Comparison of ENCODE assay signal across 19 cellular contexts in the genomic region with DNA sequence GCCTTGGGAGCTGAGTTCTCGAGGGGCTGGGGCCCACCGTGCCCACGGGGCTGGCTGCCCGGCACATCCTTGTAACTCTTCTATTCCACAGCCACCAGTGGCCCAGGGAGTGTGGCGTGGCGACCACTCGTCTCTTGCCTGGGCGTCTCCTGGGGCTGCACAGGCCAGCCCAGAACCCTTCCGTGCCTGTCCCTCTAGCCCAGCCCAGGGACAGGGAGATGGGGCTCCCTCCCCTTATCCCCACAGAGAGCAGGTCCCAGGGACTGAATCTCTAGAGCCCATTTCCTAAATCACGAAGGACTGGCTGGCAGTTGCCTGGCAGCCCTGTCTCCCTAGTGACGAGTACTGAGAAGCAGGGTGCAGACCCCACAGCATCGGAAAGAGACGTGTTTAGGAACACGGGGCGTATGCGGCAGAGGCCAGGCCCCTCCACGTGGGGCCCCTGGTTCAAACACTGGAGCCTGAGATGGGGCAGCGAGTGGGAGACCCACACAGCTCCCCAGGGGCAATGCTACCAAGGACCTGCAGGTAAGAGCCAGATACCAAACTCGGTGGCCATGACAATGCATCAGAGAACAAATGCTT. TPM values are rescaled to one million over a fixed set of nuclear protein-coding genes. Genes with fewer than 3 reads are reported as not detected.
DNase-seq lines count a peak whose midpoint lies in the region; ATAC-seq and TF ChIP-seq lines count a peak whose summit lies in the region.
"Had no signal": no experiment of that assay in that cellular context is flagged by ENCODE, and none has a peak within 500 bp of the region (broad histone marks: within the 10 kb centered on the region; RNA-seq: fewer than 3 reads in every experiment).

No MANE protein-coding gene starts in this region.

- no peak overlapping the region for H3K56ac ChIP-seq in mesendoderm (ENCODE audit: low read length)

- no peak overlapping the region for H2BK5ac ChIP-seq in mesendoderm (ENCODE audit: low read length)

- no peaks in the 10 kb centered on the region for H3K27me3 ChIP-seq in uterus
- H3K27me3 ChIP-seq in mesendoderm (ENCODE audit: insufficient read depth, low read length, poor library complexity), result no peaks in the 10 kb centered on the region
- no peaks in the 10 kb centered on the region for H3K27me3 ChIP-seq in body of pancreas
- H3K27me3 ChIP-seq: pancreas had no signal

- WGBS in mesendoderm (ENCODE audit: extremely low coverage, insufficient coverage, low lambda C conversion rate), result no CpG with 5 or more reads among the region's 19 CpGs
- 65 to 73% methylated on average over 6 to 19 of the region's 19 CpGs for WGBS in body of pancreas, 2 donors

- no peak overlapping the region for H3K18ac ChIP-seq in mesendoderm (ENCODE audit: low read length)

- no peak overlapping the region for H3K4ac ChIP-seq in mesendoderm (ENCODE audit: low read depth, low read length)

- no peak overlapping the region for H3K9ac ChIP-seq in mesendoderm (ENCODE audit: low read length)
- H3K9ac ChIP-seq: GM23248 had no signal

- no peak overlapping the region for H4K5ac ChIP-seq in mesendoderm (ENCODE audit: low read length)

- H3K9me3 ChIP-seq in uterus (no peaks in the 10 kb centered on the region), body of pancreas (no peaks in the 10 kb centered on the region)
- H3K9me3 ChIP-seq: pancreas had no signal

- H3K4me1 ChIP-seq in uterus (peaks cover 0 to 5% of the 10 kb centered on the region in 2 donors), mesendoderm (ENCODE audit: control insufficient read depth, low read depth, low read length) (no peaks in the 10 kb centered on the region), body of pancreas (no peaks in the 10 kb centered on the region)
- H3K4me1 ChIP-seq: pancreas had no signal

- intact Hi-C loops in natural killer cell (cut with micrococcal nuclease), result no loop called here
- intact Hi-C loops in left ventricle myocardium superior (cut with micrococcal nuclease), result loop anchor here (10.0 kb wide), 1 partner anchor 253 kb away; no protein-coding TSS in a partner anchor
- intact Hi-C loops in uterus (cut with DNase I; ENCODE audit: low total_unique reads), result no loop called here
- intact Hi-C loops in body of pancreas (cut with DNase I), result no loop called here

- H2AK5ac ChIP-seq in mesendoderm (ENCODE audit: low read length), result no peak overlapping the region

- no peak overlapping the region for H2BK120ac ChIP-seq in mesendoderm (ENCODE audit: low read depth, low read length)

- TF ChIP-seq CTCF in natural killer cell (IDR thresholded peaks at IDR 0.05), result no peak
- TF ChIP-seq CTCF in osteocyte (IDR thresholded peaks at IDR 0.05), result no peak
- no peak for TF ChIP-seq CTCF in uterus (IDR thresholded peaks at IDR 0.05)
- no peak for TF ChIP-seq CTCF in body of pancreas (IDR thresholded peaks at IDR 0.05)

- H3K23ac ChIP-seq in mesendoderm (ENCODE audit: low read length), result no peak overlapping the region

- no peak overlapping the region for H3K4me3 Mint-ChIP-seq in natural killer cell treated with Interleukin-12 subunit alpha and Interleukin-12 subunit beta and Interleukin-15 and Interleukin-18, amount 100 ng/mL, for 72 hours
- H3K4me3 Mint-ChIP-seq in natural killer cell (no peak overlapping the region), osteocyte (ENCODE audit: unreplicated experiment) (no peak overlapping the region)
- H3K4me3 Mint-ChIP-seq: CD8-positive, alpha-beta T cell had no signal

- H4K8ac ChIP-seq in mesendoderm (ENCODE audit: low read depth, low read length), result no peak overlapping the region

- H3K36me3 ChIP-seq in uterus (no peaks in the 10 kb centered on the region), mesendoderm (ENCODE audit: control insufficient read depth, insufficient read depth, low read length) (no peaks in the 10 kb centered on the region), body of pancreas (replicated peaks in 1 of 2; ENCODE audit: insufficient read depth in 1 of 2, low read depth in 2 of 2) (no peaks in the 10 kb centered on the region)
- H3K36me3 ChIP-seq: pancreas had no signal

- H3K79me2 ChIP-seq in mesendoderm (ENCODE audit: control insufficient read depth, insufficient read depth, low read length), result no peaks in the 10 kb centered on the region

- H2BK15ac ChIP-seq in mesendoderm (replicated peaks; ENCODE audit: low read depth), result no peak overlapping the region

- ATAC-seq in natural killer cell treated with Interleukin-12 subunit alpha and Interleukin-12 subunit beta and Interleukin-15 and Interleukin-18, amount 100 ng/mL, for 72 hours, result no peak
- ATAC-seq in natural killer cell (no peak), left ventricle myocardium superior (no peak), body of pancreas (no peak)
- ATAC-seq: CD8-positive, alpha-beta T cell; PC-3 had no signal

- H3K36me3 Mint-ChIP-seq in natural killer cell treated with Interleukin-12 subunit alpha and Interleukin-12 subunit beta and Interleukin-15 and Interleukin-18, amount 100 ng/mL, for 72 hours, result peaks cover 5% of the 10 kb centered on the region
- H3K36me3 Mint-ChIP-seq in natural killer cell (no peaks in the 10 kb centered on the region), osteocyte (ENCODE audit: unreplicated experiment) (peaks cover 5% of the 10 kb centered on the region)

- peaks cover 9 to 11% of the 10 kb centered on the region in 2 donors for H3K4me1 Mint-ChIP-seq in natural killer cell treated with Interleukin-12 subunit alpha and Interleukin-12 subunit beta and Interleukin-15 and Interleukin-18, amount 100 ng/mL, for 72 hours (ENCODE audit: low read depth in 2 of 2)
- H3K4me1 Mint-ChIP-seq in natural killer cell (peaks cover 13 to 14% of the 10 kb centered on the region in 2 donors), osteocyte (ENCODE audit: unreplicated experiment) (peaks cover 45% of the 10 kb centered on the region)

- H3K27ac ChIP-seq in uterus, result peak overlapping the region; percentile 31 to 60
- H3K27ac ChIP-seq in mesendoderm (ENCODE audit: low read depth, low read length), result no peak overlapping the region
- H3K27ac ChIP-seq in body of pancreas, result no peak overlapping the region
- H3K27ac ChIP-seq: GM23248, pancreas had no signal

- peak; percentile 42 for DNase-seq in natural killer cell treated with Interleukin-12 subunit alpha and Interleukin-12 subunit beta and Interleukin-15 and Interleukin-18, amount 100 ng/mL, for 72 hours (ENCODE audit: low spot score)
- DNase-seq in natural killer cell, result no peak
- DNase-seq in left ventricle myocardium superior, result peak; percentile 33
- DNase-seq in osteocyte (ENCODE audit: extremely low spot score, unreplicated experiment), result no peak
- no peak for DNase-seq in uterus
- DNase-seq in mesendoderm, result no peak
- DNase-seq in body of pancreas, result no peak
- DNase-seq in T-helper 1 cell, result no peak
- DNase-seq: activated CD4-positive, alpha-beta T cell treated with anti-CD3 and anti-CD28 coated beads for 48 hours; activated effector memory CD4-positive, alpha-beta T cell treated with Interleukin-2 at 50 U/mL for 16 hours; CD8-positive, alpha-beta T cell; DND-41; GM23248; left colon; NCI-H1436 treated with DMSO at 0.1 percent for 48 hours; NCI-H2227 treated with DMSO at 0.1 percent for 48 hours; PC-3; stimulated activated CD4-positive, alpha-beta T cell treated with anti-CD3 and anti-CD28 coated beads, Interleukin-4, amount 100 ng/mL, for 1 hour had no signal

- H3K9me3 Mint-ChIP-seq in natural killer cell treated with Interleukin-12 subunit alpha and Interleukin-12 subunit beta and Interleukin-15 and Interleukin-18, amount 100 ng/mL, for 72 hours, result no peaks in the 10 kb centered on the region
- H3K9me3 Mint-ChIP-seq in natural killer cell, result no peaks in the 10 kb centered on the region
- H3K9me3 Mint-ChIP-seq in osteocyte (ENCODE audit: unreplicated experiment), result no peaks in the 10 kb centered on the region
- H3K9me3 Mint-ChIP-seq: CD8-positive, alpha-beta T cell had no signal

- no peak overlapping the region for H3K4me2 ChIP-seq in mesendoderm (ENCODE audit: low read length)

- TF ChIP-seq POLR2A in uterus (IDR thresholded peaks at IDR 0.05) (no peak), body of pancreas (IDR thresholded peaks at IDR 0.05) (no peak)

- no peaks in the 10 kb centered on the region for H3K27me3 Mint-ChIP-seq in natural killer cell treated with Interleukin-12 subunit alpha and Interleukin-12 subunit beta and Interleukin-15 and Interleukin-18, amount 100 ng/mL, for 72 hours
- H3K27me3 Mint-ChIP-seq in natural killer cell (ENCODE audit: low read depth in 2 of 2) (no peaks in the 10 kb centered on the region), osteocyte (ENCODE audit: unreplicated experiment) (no peaks in the 10 kb centered on the region)

- H3K79me1 ChIP-seq in mesendoderm (ENCODE audit: low read length), result no peaks in the 10 kb centered on the region

- H3K4me3 ChIP-seq in uterus (no peak overlapping the region), mesendoderm (ENCODE audit: low read length) (no peak overlapping the region), body of pancreas (no peak overlapping the region)
- H3K4me3 ChIP-seq: GM23248, pancreas had no signal

- H3K27ac Mint-ChIP-seq in natural killer cell treated with Interleukin-12 subunit alpha and Interleukin-12 subunit beta and Interleukin-15 and Interleukin-18, amount 100 ng/mL, for 72 hours, result no peak overlapping the region
- H3K27ac Mint-ChIP-seq in natural killer cell, result no peak overlapping the region
- peak overlapping the region; percentile 78 for H3K27ac Mint-ChIP-seq in osteocyte (ENCODE audit: unreplicated experiment)
- H3K27ac Mint-ChIP-seq: CD8-positive, alpha-beta T cell had no signal

RNA-seq across cellular contexts. Expression of a gene that starts 51.0 kb away (rescaled TPM):
- total RNA-seq in natural killer cell treated with Interleukin-12 subunit alpha and Interleukin-12 subunit beta and Interleukin-15 and Interleukin-18, amount 100 ng/mL, for 72 hours, result 10 to 100 TPM; 12.7 to 19.8 TPM
- total RNA-seq in natural killer cell, result 10 to 100 TPM in 1 of 3 donors, 1 to 10 TPM in 2; 7.8 to 11.3 (median 8.9) TPM
- total RNA-seq in left ventricle myocardium superior, result 15.8 TPM
- total RNA-seq in osteocyte, result 12.6 and 12.8 TPM in 2 replicates
- 10 to 100 TPM in 2 of 4 donors, 1 to 10 TPM in 2; 5.1 to 17.1 (median 10.8) TPM for total RNA-seq in uterus
- 16.4 TPM for polyA plus RNA-seq in mesendoderm (2013, experiment 1 of 2)
- polyA plus RNA-seq in mesendoderm (2013, experiment 2 of 2), result 16.9 TPM
- total RNA-seq in body of pancreas, result 1 to 10 TPM; 4.3 to 9.3 TPM

Comparison
In these comparisons a context has a peak if more than half of its experiments do, and no peak if none do; other contexts are left out.
1. DNase-seq: peak in natural killer cell treated with Interleukin-12 subunit alpha and Interleukin-12 subunit beta and Interleukin-15 and Interleukin-18, amount 100 ng/mL, for 72 hours (single experiment) and left ventricle myocardium superior (single experiment); none in natural killer cell (single experiment), osteocyte (single experiment), uterus (0 of 2), mesendoderm (single experiment), body of pancreas (0 of 4) and T-helper 1 cell (0 of 5).
2. H3K27ac ChIP-seq: peak in uterus (2 of 2); none in mesendoderm (single experiment) and body of pancreas (0 of 4).